16 cellular contexts compared by ENCODE assay signal in genomic region chr14:69878251-69878650, GRCh38. TPM values are rescaled to one million over a fixed set of nuclear protein-coding genes. Genes with fewer than 3 reads are reported as not detected.
DNase-seq lines count a peak whose midpoint lies in the region; ATAC-seq, FAIRE-seq and TF ChIP-seq lines count a peak whose summit lies in the region.
"Had no signal": no experiment of that assay in that cellular context is flagged by ENCODE, and none has a peak within 500 bp of the region (broad histone marks: within the 10 kb centered on the region; RNA-seq: fewer than 3 reads in every experiment).

No MANE protein-coding gene starts in this region.

- TF ChIP-seq CTCF in A549 (IDR thresholded peaks at IDR 0.05), result no peak
- TF ChIP-seq CTCF in nephron progenitor cell (IDR thresholded peaks at IDR 0.05), result no peak
- TF ChIP-seq CTCF in progenitor cell of endocrine pancreas (IDR thresholded peaks at IDR 0.05; ENCODE audit: unreplicated experiment), result no peak

- no peak for FAIRE-seq in A549 (lab: Jason Lieb, UNC)
- FAIRE-seq: G401.6, GM12891 had no signal

- peak overlapping the region; percentile 62 to 89; a peak in 5 of 6 replicates for H3K27ac ChIP-seq in A549
- H3K27ac ChIP-seq: C4-2B had no signal

- peaks cover 13% of the 10 kb centered on the region for H3K9me3 Mint-ChIP-seq in nephron progenitor cell
- H3K9me3 Mint-ChIP-seq in progenitor cell of endocrine pancreas (ENCODE audit: low read depth), result no peaks in the 10 kb centered on the region

- in situ Hi-C loops in KBM-7 (cut with MboI; ENCODE audit: low pct_unique_long_range_greater_than_20kb, low sequenced_read_pairs), result no loop called here

- POLR2A ChIA-PET in A549 (lab: Yijun Ruan, JAX), result interaction anchor here (0.6 to 1.4 kb wide), 4 partner anchors 10 to 156 kb away, joined by 3 to 12 read pairs (median 6); no protein-coding TSS in a partner anchor

- WGBS in A549 (ENCODE audit: missing lambda C conversion rate), result 86% methylated on average over 9 of the region's 9 CpGs

- H3K27me3 Mint-ChIP-seq in nephron progenitor cell (ENCODE audit: low read depth, poor library complexity) (peaks cover 14% of the 10 kb centered on the region), progenitor cell of endocrine pancreas (peaks cover 34% of the 10 kb centered on the region)

- peaks cover 51% of the 10 kb centered on the region for H3K4me1 Mint-ChIP-seq in nephron progenitor cell
- H3K4me1 Mint-ChIP-seq in progenitor cell of endocrine pancreas (ENCODE audit: low read depth), result peaks cover 15% of the 10 kb centered on the region

- TF ChIP-seq EP300 in A549 (IDR thresholded peaks at IDR 0.05), result no peak

- no peak for ATAC-seq in A549
- ATAC-seq in HG03439 (IDR thresholded peaks at IDR 0.05; ENCODE audit: unreplicated experiment), result no peak

- DNase-seq in A549 (ENCODE audit: low read depth in 1 of 2, low spot score in 1 of 2) (no peak), H7 (peak; percentile 36), nephron progenitor cell (no peak), progenitor cell of endocrine pancreas (ENCODE audit: low spot score, unreplicated experiment) (no peak), KBM-7 (no peak), AG08396 (ENCODE audit: low spot score) (no peak)
- DNase-seq: BE2C; CD4-positive, alpha-beta memory T cell; DMS79; GOT3 had no signal

- no peak for TF ChIP-seq POLR2A in A549 (IDR thresholded peaks at IDR 0.05; ENCODE audit: low read length)

- no peak overlapping the region for H3K27ac Mint-ChIP-seq in nephron progenitor cell
- H3K27ac Mint-ChIP-seq in progenitor cell of endocrine pancreas, result no peak overlapping the region
- H3K27ac Mint-ChIP-seq: CD4-positive, alpha-beta memory T cell had no signal

- H3K4me3 Mint-ChIP-seq in nephron progenitor cell (peak overlapping the region; percentile 67), progenitor cell of endocrine pancreas (ENCODE audit: low read depth) (peak overlapping the region; percentile 47)
- H3K4me3 Mint-ChIP-seq: CD4-positive, alpha-beta memory T cell had no signal

- no peaks in the 10 kb centered on the region for H3K9me3 ChIP-seq in A549
- H3K9me3 ChIP-seq: BE2C, HAP-1 had no signal

- H3K27me3 ChIP-seq in H7 (ENCODE audit: control insufficient read depth, insufficient read depth, low read length), result peaks cover 37% of the 10 kb centered on the region

- peaks cover 9% of the 10 kb centered on the region for H3K36me3 Mint-ChIP-seq in nephron progenitor cell (ENCODE audit: low read depth)
- peaks cover 1% of the 10 kb centered on the region for H3K36me3 Mint-ChIP-seq in progenitor cell of endocrine pancreas (ENCODE audit: insufficient read depth)
- H3K36me3 Mint-ChIP-seq: CD4-positive, alpha-beta memory T cell had no signal

- no peaks in the 10 kb centered on the region for H3K36me3 ChIP-seq in H7 (replicated peaks; ENCODE audit: control insufficient read depth, insufficient read depth, low read length)
- H3K36me3 ChIP-seq: BE2C, HAP-1 had no signal

- H3K4me3 ChIP-seq in A549 (no peak overlapping the region), H7 (ENCODE audit: insufficient read depth, low read depth, low read length) (no peak overlapping the region)
- H3K4me3 ChIP-seq: HAP-1 had no signal

- H3K4me1 ChIP-seq in A549, result peaks cover 20% of the 10 kb centered on the region; the same call in 2 of the 3 replicates
- H3K4me1 ChIP-seq: BE2C, HAP-1 had no signal

- no peak for TF ChIP-seq RAD21 in A549 (conservative IDR thresholded peaks at IDR 0.05 in 1 of 2, IDR thresholded peaks at IDR 0.05 in 1 of 2)

- CTCF ChIA-PET in A549 (lab: Yijun Ruan, JAX), result interaction anchor here (0.5 to 6.6 kb wide), 15 partner anchors 8 to 837 kb away, joined by 3 to 57 read pairs (median 4); no protein-coding TSS in a partner anchor

- no peak overlapping the region; the same call in 2 of the 3 replicates for H3K4me2 ChIP-seq in A549

TF ChIP-seq in A549, 52 proteins besides CTCF, POLR2A, EP300 and RAD21 (continues in another document):
- TF ChIP-seq HES2 (IDR thresholded peaks at IDR 0.05) (no peak), SREBF2 (IDR thresholded peaks at IDR 0.05) (no peak), ATOH8 (CRISPR knock-in tag; IDR thresholded peaks at IDR 0.05; ENCODE audit: low read depth) (no peak), ZFP36 (IDR thresholded peaks at IDR 0.05; ENCODE audit: borderline replicate concordance, partially characterized antibody) (no peak), RCOR1 (IDR thresholded peaks at IDR 0.05; ENCODE audit: low read depth, low read length) (no peak), PBX3 (IDR thresholded peaks at IDR 0.05) (no peak), NFE2L2 (conservative IDR thresholded peaks at IDR 0.05; ENCODE audit: low read length) (no peak), E2F6 (IDR thresholded peaks at IDR 0.05; ENCODE audit: borderline replicate concordance, low read depth) (no peak), HMGXB4 (CRISPR knock-in tag; IDR thresholded peaks at IDR 0.05; ENCODE audit: borderline replicate concordance) (no peak), CHD2 (IDR thresholded peaks at IDR 0.05; ENCODE audit: low read length, partially characterized antibody) (no peak), ZNF302 (CRISPR knock-in tag; IDR thresholded peaks at IDR 0.05) (no peak), REST (IDR thresholded peaks at IDR 0.05) (no peak)

RNA-seq across cellular contexts. Expression of gene SMOC1, which starts 1.0 kb away (rescaled TPM):
- 18.4 and 31.8 TPM in 2 replicates for polyA plus RNA-seq in A549 (2011; rRNA removed)
- polyA plus RNA-seq in A549 (2012; cell fraction: cytosol; rRNA removed), result 7.6 and 10.9 TPM in 2 replicates
- 24.1 and 24.7 TPM in 2 replicates for polyA plus RNA-seq in A549 (2012; cell fraction: nucleus; rRNA removed)
- polyA plus RNA-seq in A549 (2017; fragmentation: RNase III; extraction: RNeasy Plus Mini Kit Qiagen cat#74134 plus additional on column Dnase treatment), result 10.0 to 13.3 TPM (median 12.2 TPM) in 3 replicates
- polyA minus RNA-seq in A549 (2011; rRNA and poly(A)+ RNA removed), result 20.3 and 20.8 TPM in 2 replicates
- total RNA-seq in H7 (2014; rRNA removed; shearing (Covaris generic)), result 0.11 and 0.14 TPM in 2 replicates
- total RNA-seq in progenitor cell of endocrine pancreas, result 10.1 and 10.9 TPM in 2 replicates
- total RNA-seq: A172; CD4-positive, alpha-beta memory T cell had no signal
- polyA plus RNA-seq: CD4-positive, alpha-beta memory T cell had no signal
